In genomic region chr17:82098939-82099765, GRCh38 we compare ENCODE assay signal across 1 cellular context.
TF ChIP-seq lines count a peak whose summit lies in the region.

No MANE protein-coding gene starts in this region.

TF ChIP-seq in WTC11, 78 proteins besides CTCF, POLR2A, EP300 and RAD21 (continued from another document):
- TF ChIP-seq ZNF512 (CRISPR knock-in tag; IDR thresholded peaks at IDR 0.05; ENCODE audit: borderline replicate concordance): no peak
